Comparison of ENCODE assay signal across 30 cellular contexts in genomic region chr16:75745823-75746222, GRCh38. TPM values are rescaled to one million over a fixed set of nuclear protein-coding genes. Genes with fewer than 3 reads are reported as not detected.
A peak's percentile ranks its signal among the peaks of the same experiment; 100 is the strongest.
DNase-seq lines count a peak whose midpoint lies in the region; ATAC-seq and TF ChIP-seq lines count a peak whose summit lies in the region.
"Had no signal": no experiment of that assay in that cellular context is flagged by ENCODE, and none has a peak within 500 bp of the region (broad histone marks: within the 10 kb centered on the region; RNA-seq: fewer than 3 reads in every experiment).

No MANE protein-coding gene starts in this region.

- no peaks in the 10 kb centered on the region for H3K27me3 ChIP-seq in left ventricle myocardium inferior (ENCODE audit: low read depth)
- H3K27me3 ChIP-seq: BE2C, right lobe of liver had no signal

- no peak overlapping the region for H3K27ac Mint-ChIP-seq in activated T-helper 17 cell treated with anti-CD3 and anti-CD28 coated beads, Interleukin-2, amount 50 U/mL, for 72 hours
- H3K27ac Mint-ChIP-seq: activated naive CD8-positive, alpha-beta T cell treated with anti-CD3 and anti-CD28 coated beads, Interleukin-2, amount 50 U/mL, for 24 hours; H9; nephron; T-helper 2 cell treated with Interferon-gamma antibody and Interleukin-4, amounts not matched to agents 5 μg/mL and 100 μg/mL, for 36 hours had no signal

- no peak for TF ChIP-seq CTCF in left ventricle myocardium inferior (IDR thresholded peaks at IDR 0.05; ENCODE audit: borderline replicate concordance)

- no peak overlapping the region for H3K4me3 ChIP-seq in left ventricle myocardium inferior
- H3K4me3 ChIP-seq: GM12878, right lobe of liver had no signal

- H3K4me3 Mint-ChIP-seq in activated T-helper 17 cell treated with anti-CD3 and anti-CD28 coated beads, Interleukin-2, amount 50 U/mL, for 72 hours: no peak overlapping the region
- H3K4me3 Mint-ChIP-seq: activated naive CD8-positive, alpha-beta T cell treated with anti-CD3 and anti-CD28 coated beads, Interleukin-2, amount 50 U/mL, for 24 hours; H9; nephron; T-helper 2 cell treated with Interferon-gamma antibody and Interleukin-4, amounts not matched to agents 5 μg/mL and 100 μg/mL, for 36 hours had no signal

- no peak for DNase-seq in globus pallidus (ENCODE audit: low spot score)
- no peak for DNase-seq in activated CD4-positive, alpha-beta T cell treated with anti-CD3 and anti-CD28 coated beads, Interleukin-2, amount 50 U/mL, for 4 hours
- DNase-seq in left ventricle myocardium inferior: no peak
- DNase-seq: activated CD8-positive, alpha-beta memory T cell treated with anti-CD3 and anti-CD28 coated beads, Interleukin-2, amount 50 U/mL, for 4 hours; activated naive CD8-positive, alpha-beta T cell treated with anti-CD3 and anti-CD28 coated beads, Interleukin-2, amount 50 U/mL, for 24 hours; BE2C; DMS79; effector CD8-positive, alpha-beta T cell; foreskin melanocyte; H9; hippocampal formation; NCI-H1930; NCI-H2227 treated with DMSO at 0.1 percent for 48 hours; NCI-H748 treated with DMSO at 0.1 percent for 48 hours; right lobe of liver; trophoblast cell had no signal

- ATAC-seq in GM18498 (IDR thresholded peaks at IDR 0.05; ENCODE audit: unreplicated experiment): peak; percentile 65
- peak; percentile 71 for ATAC-seq in GM21360 (IDR thresholded peaks at IDR 0.05; ENCODE audit: unreplicated experiment)
- peak; percentile 93 for ATAC-seq in HG02870 (IDR thresholded peaks at IDR 0.05; ENCODE audit: unreplicated experiment)
- peak; percentile 71 for ATAC-seq in HG03521 (IDR thresholded peaks at IDR 0.05; ENCODE audit: unreplicated experiment)
- ATAC-seq in activated T-helper 17 cell treated with anti-CD3 and anti-CD28 coated beads, Interleukin-2, amount 50 U/mL, for 72 hours (replicated peaks): no peak
- ATAC-seq: activated naive CD8-positive, alpha-beta T cell treated with anti-CD3 and anti-CD28 coated beads, Interleukin-2, amount 50 U/mL, for 24 hours; GM12878; right lobe of liver; SK-N-SH treated with all-trans-retinoic acid at 6 μM for 48 hours had no signal

- H3K9me3 ChIP-seq in left ventricle myocardium inferior (replicated peaks): peaks cover 28% of the 10 kb centered on the region
- H3K9me3 ChIP-seq: BE2C, right lobe of liver had no signal

- no peaks in the 10 kb centered on the region for H3K4me1 Mint-ChIP-seq in activated T-helper 17 cell treated with anti-CD3 and anti-CD28 coated beads, Interleukin-2, amount 50 U/mL, for 72 hours
- H3K4me1 Mint-ChIP-seq: activated naive CD8-positive, alpha-beta T cell treated with anti-CD3 and anti-CD28 coated beads, Interleukin-2, amount 50 U/mL, for 24 hours; H9; nephron had no signal

- H3K9me3 Mint-ChIP-seq in activated T-helper 17 cell treated with anti-CD3 and anti-CD28 coated beads, Interleukin-2, amount 50 U/mL, for 72 hours: peaks cover 4% of the 10 kb centered on the region

- H3K27me3 Mint-ChIP-seq in activated T-helper 17 cell treated with anti-CD3 and anti-CD28 coated beads, Interleukin-2, amount 50 U/mL, for 72 hours: peaks cover 24% of the 10 kb centered on the region

- intact Hi-C loops in left ventricle myocardium inferior (cut with micrococcal nuclease): no loop called here

- no peaks in the 10 kb centered on the region for H3K4me1 ChIP-seq in left ventricle myocardium inferior
- H3K4me1 ChIP-seq: BE2C, parathyroid adenoma, right lobe of liver had no signal

- no peaks in the 10 kb centered on the region for H3K36me3 Mint-ChIP-seq in activated T-helper 17 cell treated with anti-CD3 and anti-CD28 coated beads, Interleukin-2, amount 50 U/mL, for 72 hours (ENCODE audit: low read depth)

- no peak overlapping the region for H3K27ac ChIP-seq in left ventricle myocardium inferior (replicated peaks)
- H3K27ac ChIP-seq: parathyroid adenoma, right lobe of liver had no signal

- no peaks in the 10 kb centered on the region for H3K36me3 ChIP-seq in left ventricle myocardium inferior
- H3K36me3 ChIP-seq: BE2C, right lobe of liver had no signal

RNA-seq across cellular contexts. Expression of gene CPHXL, which starts 19.5 kb away (rescaled TPM):
- total RNA-seq in activated T-helper 17 cell treated with anti-CD3 and anti-CD28 coated beads, Interleukin-2, amount 50 U/mL, for 72 hours: not detected
- not detected for total RNA-seq in left ventricle myocardium inferior
- total RNA-seq: chondrocyte, GM12878, H9, liver, mononuclear cell, OCI-LY7, right lobe of liver had no signal

RNA-seq across cellular contexts. Expression of gene DUXB, which starts 44.6 kb away (rescaled TPM):
- not detected for total RNA-seq in activated T-helper 17 cell treated with anti-CD3 and anti-CD28 coated beads, Interleukin-2, amount 50 U/mL, for 72 hours
- not detected for total RNA-seq in left ventricle myocardium inferior
- total RNA-seq: chondrocyte, GM12878, H9, OCI-LY7, right lobe of liver had no signal
